ENCODE assay signal across 8 cellular contexts in the genomic region with DNA sequence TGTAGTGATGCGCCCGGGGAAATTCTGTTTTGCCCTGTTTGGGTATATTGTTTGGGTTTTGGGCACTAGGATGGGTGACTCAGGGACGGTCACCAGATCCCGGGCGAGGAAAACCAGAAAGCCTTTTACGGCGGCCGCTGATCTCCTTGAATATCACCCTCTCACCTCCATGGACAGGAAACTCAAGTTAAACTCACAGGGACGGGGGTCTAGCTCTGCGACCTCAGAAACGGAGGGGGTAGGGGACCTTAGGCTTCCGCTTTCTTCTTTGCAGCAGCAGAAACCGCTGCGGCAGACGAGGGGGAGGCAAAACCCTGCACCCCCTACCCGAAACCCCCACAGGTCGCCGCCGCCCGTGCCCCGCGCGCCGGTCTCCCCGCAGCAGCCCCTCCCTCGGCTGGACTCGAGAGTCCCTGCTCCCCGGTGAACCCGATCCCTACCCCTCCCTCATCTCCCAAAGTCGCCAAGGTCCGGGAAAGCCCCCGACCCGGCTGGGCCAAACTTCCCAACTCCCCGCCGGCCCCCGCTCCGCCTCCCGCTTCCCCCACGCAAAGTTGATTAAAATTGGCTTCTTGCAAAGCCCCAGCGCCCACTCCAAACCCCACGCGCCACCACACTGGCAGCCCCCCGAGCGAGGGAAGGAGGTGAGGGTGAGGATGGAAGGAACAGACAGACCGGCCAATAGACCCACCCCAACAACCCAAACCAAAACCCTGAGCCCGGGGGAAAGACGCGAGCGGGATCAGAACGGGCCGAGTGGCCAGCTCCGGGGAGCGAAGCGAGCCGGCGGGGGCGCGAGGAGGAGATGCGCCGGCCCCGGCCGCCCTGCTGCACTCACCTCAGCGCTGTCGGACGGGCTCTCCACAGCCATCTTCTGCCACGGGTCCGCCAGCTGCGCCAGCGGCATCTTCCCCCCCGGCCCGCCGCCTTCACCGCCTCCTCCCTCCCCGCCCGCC. TPM values are rescaled to one million over a fixed set of nuclear protein-coding genes. Genes with fewer than 3 reads are reported as not detected.
DNase-seq lines count a peak whose midpoint lies in the region; ATAC-seq and TF ChIP-seq lines count a peak whose summit lies in the region.

No MANE protein-coding gene starts in this region.

- H3K27ac ChIP-seq in SK-N-SH (ENCODE audit: low read depth in 2 of 2, low read length in 1 of 2) (peak overlapping the region; percentile 69 to 71), skin epidermis (peak overlapping the region; percentile 77 to 93 (median 87))

- TF ChIP-seq CTCF in SK-N-SH (IDR thresholded peaks at IDR 0.05): no peak
- no peak for TF ChIP-seq CTCF in astrocyte of the cerebellum (IDR thresholded peaks at IDR 0.05; ENCODE audit: low read depth, low read length, missing control alignments)

- peaks cover 0 to 6% of the 10 kb centered on the region in 2 experiments for H3K36me3 ChIP-seq in SK-N-SH (replicated peaks in 1 of 2; ENCODE audit: control insufficient read depth in 1 of 2, insufficient read depth in 2 of 2, low read length in 1 of 2)

- DNase-seq in NCI-H524 (lab: John Stamatoyannopoulos, UW) (peak; percentile 0 to 47), NCI-H524 treated with DMSO at 0.1 percent for 48 hours (lab: John Stamatoyannopoulos, UW) (no peak), SK-N-SH (peak; percentile 56), astrocyte of the cerebellum (ENCODE audit: low read depth) (no peak), SHP77 treated with DMSO at 0.1 percent for 48 hours (lab: John Stamatoyannopoulos, UW) (no peak)

- no peak overlapping the region for H2AFZ ChIP-seq in SK-N-SH (ENCODE audit: low read depth)

- in situ Hi-C loops in astrocyte of the cerebellum (cut with HindIII; ENCODE audit: low sequenced_read_pairs): no loop called here

- peaks cover 41% of the 10 kb centered on the region for H3K79me2 ChIP-seq in SK-N-SH (ENCODE audit: insufficient read depth)

- peak overlapping the region; percentile 71 for H3K4me2 ChIP-seq in SK-N-SH

- peak; percentile 7 for ATAC-seq in HG02973 (IDR thresholded peaks at IDR 0.05; ENCODE audit: unreplicated experiment)

- H3K9me2 ChIP-seq in SK-N-SH: no peaks in the 10 kb centered on the region

- H3K4me3 ChIP-seq in SK-N-SH (ENCODE audit: low read depth in 2 of 2, low read length in 1 of 2) (peak overlapping the region; percentile 66 to 69), astrocyte of the cerebellum (ENCODE audit: low read depth, low read length) (peak overlapping the region; percentile 64), iPS-11a (ENCODE audit: low read depth, low read length) (peak overlapping the region; percentile 58), skin epidermis (peak overlapping the region; percentile 52 to 78 (median 62))

- no peak for TF ChIP-seq EP300 in SK-N-SH (IDR thresholded peaks at IDR 0.05; ENCODE audit: borderline replicate concordance in 1 of 2, low read depth in 1 of 2, low read length in 1 of 2)

- H3F3A ChIP-seq in SK-N-SH (replicated peaks; ENCODE audit: insufficient read depth): peaks cover 20% of the 10 kb centered on the region

- H3K4me1 ChIP-seq in SK-N-SH (ENCODE audit: control insufficient read depth in 1 of 2, insufficient read depth in 2 of 2, low read depth in 1 of 2, low read length in 1 of 2): peaks cover 0 to 2% of the 10 kb centered on the region in 2 experiments; a peak in 2 of 4 replicates

- POLR2A ChIA-PET in SK-N-SH (lab: Yijun Ruan, JAX): no interaction called here

- CTCF ChIA-PET in SK-N-SH (lab: Yijun Ruan, JAX): interaction anchor here (1.3 kb wide), 1 partner anchor 13 kb away, joined by 3 read pairs; no protein-coding TSS in a partner anchor

- 7% methylated on average over 33 of the region's 75 CpGs for WGBS in SK-N-SH (ENCODE audit: low lambda C conversion rate)

- H3K9ac ChIP-seq in SK-N-SH: peak overlapping the region; percentile 81

- H3K9me3 ChIP-seq in SK-N-SH: no peaks in the 10 kb centered on the region

- H4K20me1 ChIP-seq in SK-N-SH (ENCODE audit: insufficient read depth): peaks cover 14% of the 10 kb centered on the region

- TF ChIP-seq RAD21 in SK-N-SH (IDR thresholded peaks at IDR 0.05; ENCODE audit: low read length): no peak

- no peaks in the 10 kb centered on the region; the same call in 1 of the 2 replicates for H3K27me3 ChIP-seq in SK-N-SH (ENCODE audit: insufficient read depth)

TF ChIP-seq in SK-N-SH, 30 proteins besides CTCF, POLR2A, EP300 and RAD21:
- no peak for TF ChIP-seq NRF1 (IDR thresholded peaks at IDR 0.05; ENCODE audit: low read depth, low read length)
- TF ChIP-seq, protein P1, sequence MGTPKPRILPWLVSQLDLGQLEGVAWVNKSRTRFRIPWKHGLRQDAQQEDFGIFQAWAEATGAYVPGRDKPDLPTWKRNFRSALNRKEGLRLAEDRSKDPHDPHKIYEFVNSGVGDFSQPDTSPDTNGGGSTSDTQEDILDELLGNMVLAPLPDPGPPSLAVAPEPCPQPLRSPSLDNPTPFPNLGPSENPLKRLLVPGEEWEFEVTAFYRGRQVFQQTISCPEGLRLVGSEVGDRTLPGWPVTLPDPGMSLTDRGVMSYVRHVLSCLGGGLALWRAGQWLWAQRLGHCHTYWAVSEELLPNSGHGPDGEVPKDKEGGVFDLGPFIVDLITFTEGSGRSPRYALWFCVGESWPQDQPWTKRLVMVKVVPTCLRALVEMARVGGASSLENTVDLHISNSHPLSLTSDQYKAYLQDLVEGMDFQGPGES (IDR thresholded peaks at IDR 0.05; ENCODE audit: low read depth, low read length): no peak

RNA-seq across cellular contexts. Expression of a gene that starts 0.7 kb away (rescaled TPM):
- 14.3 and 20.8 TPM in 2 replicates for polyA plus RNA-seq in SK-N-SH (2012; rRNA removed)
- polyA plus RNA-seq in SK-N-SH (2012; cell fraction: cytosol; rRNA removed): 21.6 and 24.3 TPM in 2 replicates
- polyA plus RNA-seq in SK-N-SH (2012; cell fraction: nucleus; rRNA removed): 10.5 and 22.1 TPM in 2 replicates

Comparison
In these comparisons a context has a peak if more than half of its experiments do, and no peak if none do; other contexts are left out.
1. DNase-seq: peak in NCI-H524 (2 of 2) and SK-N-SH (single experiment); none in NCI-H524 treated with DMSO at 0.1 percent for 48 hours (single experiment), astrocyte of the cerebellum (single experiment) and SHP77 treated with DMSO at 0.1 percent for 48 hours (single experiment).
2. Peak in every context shown above with its lines, with median percentiles within 50 percentile points of each other: H3K4me3 ChIP-seq.